ENCODE assay signal across 1 cellular context in genomic region chr1:119631433-119632102, GRCh38.
TF ChIP-seq lines count a peak whose summit lies in the region.

No MANE protein-coding gene starts in this region.

TF ChIP-seq in GM23338, 12 proteins besides CTCF, POLR2A, EP300 and RAD21 (continued from another document):
- TF ChIP-seq ZNF462 (CRISPR knock-in tag; IDR thresholded peaks at IDR 0.05) (no peak), STAT1 (IDR thresholded peaks at IDR 0.05; ENCODE audit: unreplicated experiment) (no peak), JUNB (IDR thresholded peaks at IDR 0.05; ENCODE audit: unreplicated experiment) (no peak), REST (IDR thresholded peaks at IDR 0.05; ENCODE audit: unreplicated experiment) (no peak), EZH2phosphoT487 (IDR thresholded peaks at IDR 0.05; ENCODE audit: unreplicated experiment) (no peak), NANOG (IDR thresholded peaks at IDR 0.05; ENCODE audit: borderline replicate concordance) (no peak), ZNF331 (CRISPR knock-in tag; IDR thresholded peaks at IDR 0.05; ENCODE audit: low read depth) (no peak), CREB1 (CRISPR knock-in tag; IDR thresholded peaks at IDR 0.05; ENCODE audit: low read depth) (no peak), ETS1 (IDR thresholded peaks at IDR 0.05) (no peak), EZH2 (IDR thresholded peaks at IDR 0.05; ENCODE audit: low read depth, unreplicated experiment) (no peak), ZNF114 (CRISPR knock-in tag; IDR thresholded peaks at IDR 0.05) (no peak)
TF ChIP-seq in GM23338: peak in this region for 0.
